ENCODE assay signal across 9 cellular contexts in the genomic region with DNA sequence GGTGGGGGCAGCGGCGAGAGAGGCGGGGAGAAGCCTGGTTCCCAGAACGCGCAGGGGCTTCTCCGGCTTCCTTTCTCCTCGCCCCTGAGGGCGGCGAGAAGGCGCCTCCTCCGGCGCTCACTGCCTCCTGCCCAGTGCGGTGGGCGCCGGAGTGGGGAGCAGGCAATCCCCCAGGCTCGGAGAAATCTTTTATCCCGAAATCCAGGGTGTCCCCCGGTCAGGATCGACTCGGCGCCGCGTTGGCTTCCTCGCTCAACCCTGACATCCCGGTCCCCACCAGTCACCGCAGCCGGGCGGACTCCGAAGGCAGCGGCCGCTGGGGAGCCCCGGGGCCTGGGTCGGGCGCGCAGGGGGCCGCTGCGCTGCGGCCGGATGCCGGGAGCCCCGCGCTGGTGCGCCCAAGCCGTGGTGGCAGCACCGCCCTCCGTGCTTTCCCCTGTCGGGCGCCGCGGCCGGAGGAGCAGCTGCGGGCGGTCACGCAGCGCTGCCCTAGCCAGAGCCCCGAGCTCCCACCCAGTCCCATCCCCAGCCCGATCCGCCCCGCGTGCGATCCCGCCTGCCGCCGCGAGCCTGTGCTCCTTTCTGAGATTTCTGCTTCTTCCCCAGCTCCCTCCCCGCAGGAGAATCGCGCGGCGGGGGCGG. TPM values are rescaled to one million over a fixed set of nuclear protein-coding genes. Genes with fewer than 3 reads are reported as not detected.
A peak's percentile ranks its signal among the peaks of the same experiment; 100 is the strongest.
DNase-seq lines count a peak whose midpoint lies in the region; ATAC-seq and TF ChIP-seq lines count a peak whose summit lies in the region.
"Had no signal": no experiment of that assay in that cellular context is flagged by ENCODE, and none has a peak within 500 bp of the region (broad histone marks: within the 10 kb centered on the region; RNA-seq: fewer than 3 reads in every experiment).

No MANE protein-coding gene starts in this region.

- no peak for TF ChIP-seq CTCF in sigmoid colon (IDR thresholded peaks at IDR 0.05)

- H3K27me3 ChIP-seq in MG63 (peaks cover 7% of the 10 kb centered on the region), sigmoid colon (peaks cover 0 to 24% (median 0%) of the 10 kb centered on the region in 3 donors)

- no peaks in the 10 kb centered on the region for H3K36me3 ChIP-seq in MG63
- H3K36me3 ChIP-seq in sigmoid colon: no peaks in the 10 kb centered on the region

- peak overlapping the region; percentile 62 to 88 (median 81) for H3K27ac ChIP-seq in sigmoid colon

- POLR2A ChIA-PET in activated CD8-positive, alpha-beta T cell treated with anti-CD3 and anti-CD28 coated beads, Interleukin-2, amount 10 ng/mL, durations not matched to agents 7 days and 5 days (lab: Charles Lee): no interaction called here

- H3K9me3 ChIP-seq in MG63: no peaks in the 10 kb centered on the region
- no peaks in the 10 kb centered on the region for H3K9me3 ChIP-seq in sigmoid colon

- intact Hi-C loops in Right ventricle myocardium superior (cut with DNase I) (no loop called here), sigmoid colon (cut with DNase I) (loop anchor here (5.0 kb wide), 1 partner anchor 229 kb away; the partner anchor contains the start of gene SELENOK)

- H3K27ac Mint-ChIP-seq in activated CD8-positive, alpha-beta T cell treated with anti-CD3 and anti-CD28 coated beads, Interleukin-2, amount 10 ng/mL, durations not matched to agents 7 days and 5 days: no peak overlapping the region
- H3K27ac Mint-ChIP-seq: T-helper 1 cell treated with Interleukin-12 subunit alpha and Interleukin-12 subunit beta and Interleukin-4 antibody, amounts not matched to agents 30 μg/mL and 1 μg/mL, for 36 hours had no signal

- H3K4me3 ChIP-seq in MG63 (peak overlapping the region; percentile 46), sigmoid colon (peak overlapping the region; percentile 56 to 76 (median 70))

- H3K4me1 Mint-ChIP-seq in activated CD8-positive, alpha-beta T cell treated with anti-CD3 and anti-CD28 coated beads, Interleukin-2, amount 10 ng/mL, durations not matched to agents 7 days and 5 days (ENCODE audit: low read depth): peaks cover 5% of the 10 kb centered on the region

- TF ChIP-seq POLR2A in sigmoid colon (IDR thresholded peaks at IDR 0.05): no peak

- H3K36me3 Mint-ChIP-seq in activated CD8-positive, alpha-beta T cell treated with anti-CD3 and anti-CD28 coated beads, Interleukin-2, amount 10 ng/mL, durations not matched to agents 7 days and 5 days (ENCODE audit: low read depth): no peaks in the 10 kb centered on the region

- peaks cover 46% of the 10 kb centered on the region for H3K27me3 Mint-ChIP-seq in activated CD8-positive, alpha-beta T cell treated with anti-CD3 and anti-CD28 coated beads, Interleukin-2, amount 10 ng/mL, durations not matched to agents 7 days and 5 days (ENCODE audit: low read depth)

- 1 to 2% methylated on average over 71 of the region's 71 CpGs for WGBS in sigmoid colon, 2 donors

- H3K4me1 ChIP-seq in sigmoid colon: peaks cover 0 to 29% (median 20%) of the 10 kb centered on the region in 4 donors

- ATAC-seq in GM18511 (IDR thresholded peaks at IDR 0.05; ENCODE audit: unreplicated experiment): peak; percentile 34
- ATAC-seq in Right ventricle myocardium superior (ENCODE audit: poor library complexity): peak; percentile 66
- ATAC-seq in activated CD8-positive, alpha-beta T cell treated with anti-CD3 and anti-CD28 coated beads, Interleukin-2, amount 10 ng/mL, durations not matched to agents 7 days and 5 days: no peak

- H3K4me3 Mint-ChIP-seq in activated CD8-positive, alpha-beta T cell treated with anti-CD3 and anti-CD28 coated beads, Interleukin-2, amount 10 ng/mL, durations not matched to agents 7 days and 5 days: no peak overlapping the region
- H3K4me3 Mint-ChIP-seq: T-helper 1 cell treated with Interleukin-12 subunit alpha and Interleukin-12 subunit beta and Interleukin-4 antibody, amounts not matched to agents 30 μg/mL and 1 μg/mL, for 36 hours had no signal

- DNase-seq in MG63 (no peak), Right ventricle myocardium superior (no peak), sigmoid colon (no peak), Kasumi-1 (lab: John Stamatoyannopoulos, UW) (no peak), dedifferentiated amniotic fluid mesenchymal stem cell (ENCODE audit: extremely low spot score) (no peak), NCI-H446 (lab: John Stamatoyannopoulos, UW) (no peak)
- DNase-seq in activated CD8-positive, alpha-beta T cell treated with anti-CD3 and anti-CD28 coated beads, Interleukin-2, amount 10 ng/mL, durations not matched to agents 7 days and 5 days: no peak

- no peaks in the 10 kb centered on the region for H3K9me3 Mint-ChIP-seq in activated CD8-positive, alpha-beta T cell treated with anti-CD3 and anti-CD28 coated beads, Interleukin-2, amount 10 ng/mL, durations not matched to agents 7 days and 5 days (ENCODE audit: insufficient read depth)
- H3K9me3 Mint-ChIP-seq: T-helper 1 cell treated with Interleukin-12 subunit alpha and Interleukin-12 subunit beta and Interleukin-4 antibody, amounts not matched to agents 30 μg/mL and 1 μg/mL, for 36 hours had no signal

- no peak for TF ChIP-seq EP300 in sigmoid colon (IDR thresholded peaks at IDR 0.05)

- CTCF ChIA-PET in activated CD8-positive, alpha-beta T cell treated with anti-CD3 and anti-CD28 coated beads, Interleukin-2, amount 10 ng/mL, durations not matched to agents 7 days and 5 days (lab: Charles Lee): no interaction called here

RNA-seq across cellular contexts. Expression of gene CACNA2D3, which starts 0.8 kb away (rescaled TPM):
- 1.2 and 2.0 TPM in 2 replicates for total RNA-seq in MG63 (2014; rRNA removed; shearing (Covaris generic); ENCODE audit: low replicate concordance)
- 35.5 TPM for total RNA-seq in Right ventricle myocardium superior
- 10 to 100 TPM in 1 of 4 donors, 1 to 10 TPM in 3; 4.6 to 10.2 (median 6.1) TPM for total RNA-seq in sigmoid colon
- under 1 TPM in 2 of 3 donors, not detected in 1; 0.32 to 0.69 TPM for polyA plus RNA-seq in sigmoid colon
- not detected for total RNA-seq in activated CD8-positive, alpha-beta T cell treated with anti-CD3 and anti-CD28 coated beads, Interleukin-2, amount 10 ng/mL, durations not matched to agents 7 days and 5 days
